11 cellular contexts compared by ENCODE assay signal in genomic region chr11:62105611-62106245, GRCh38. TPM values are rescaled to one million over a fixed set of nuclear protein-coding genes. Genes with fewer than 3 reads are reported as not detected.
DNase-seq lines count a peak whose midpoint lies in the region; ATAC-seq and TF ChIP-seq lines count a peak whose summit lies in the region.
"Had no signal": no experiment of that assay in that cellular context is flagged by ENCODE, and none has a peak within 500 bp of the region (broad histone marks: within the 10 kb centered on the region; RNA-seq: fewer than 3 reads in every experiment).

No MANE protein-coding gene starts in this region.

- peak overlapping the region in 53 of 59 donors; percentile 5 to 88 (median 68) for H3K27ac ChIP-seq in dorsolateral prefrontal cortex
- peak overlapping the region; percentile 31 for H3K27ac ChIP-seq in naive thymus-derived CD4-positive, alpha-beta T cell (ENCODE audit: low read depth, low read length)

- POLR2A ChIA-PET in naive thymus-derived CD4-positive, alpha-beta T cell (lab: Charles Lee), result interaction anchor here (0.6 to 1.5 kb wide), 4 partner anchors 10 to 1197 kb away, joined by 3 to 10 read pairs (median 4); no protein-coding TSS in a partner anchor

- peaks cover under 1% of the 10 kb centered on the region for H3K27me3 Mint-ChIP-seq in stimulated activated naive CD8-positive, alpha-beta T cell treated with anti-CD3 and anti-CD28 coated beads, Interleukin-15, Interleukin-2, amounts not matched to agents 100 ng/mL and 50 ng/mL, for 24 hours
- H3K27me3 Mint-ChIP-seq in naive thymus-derived CD4-positive, alpha-beta T cell, result peaks cover 0 to 13% (median 4%) of the 10 kb centered on the region in 5 donors

- no peak for ATAC-seq in stimulated activated naive CD8-positive, alpha-beta T cell treated with anti-CD3 and anti-CD28 coated beads, Interleukin-15, Interleukin-2, amounts not matched to agents 100 U/mL and 50 U/mL, for 24 hours
- ATAC-seq in naive thymus-derived CD4-positive, alpha-beta T cell, result no peak
- ATAC-seq in GM18873 (IDR thresholded peaks at IDR 0.05; ENCODE audit: low FRiP score, unreplicated experiment), result no peak

- intact Hi-C loops in dorsolateral prefrontal cortex (cut with DNase I), result loop anchor here (5.0 kb wide), 2 partner anchors 288 to 308 kb away; partner anchors contain the start of gene FADS1 (in 1 of the 2)
- intact Hi-C loops in naive thymus-derived CD4-positive, alpha-beta T cell (cut with micrococcal nuclease), result loop anchor here (1.0 to 5.0 kb wide), 5 partner anchors 18 to 423 kb away; partner anchors contain the start of genes DAGLA (in 1 of the 2) and FTH1 (in 1 of the 2)

- H3K36me3 ChIP-seq in naive thymus-derived CD4-positive, alpha-beta T cell (ENCODE audit: control insufficient read depth in 2 of 3, insufficient read depth in 3 of 3, low read length in 3 of 3), result no peaks in the 10 kb centered on the region

- H3K9me3 ChIP-seq in naive thymus-derived CD4-positive, alpha-beta T cell (ENCODE audit: control insufficient read depth in 2 of 3, low read length in 3 of 3), result no peaks in the 10 kb centered on the region

- peak overlapping the region; percentile 30 for H3K4me3 Mint-ChIP-seq in stimulated activated naive CD8-positive, alpha-beta T cell treated with anti-CD3 and anti-CD28 coated beads, Interleukin-15, Interleukin-2, amounts not matched to agents 100 ng/mL and 50 ng/mL, for 24 hours
- H3K4me3 Mint-ChIP-seq in naive thymus-derived CD4-positive, alpha-beta T cell, result peak overlapping the region; percentile 74 to 92 (median 88)
- H3K4me3 Mint-ChIP-seq: activated B cell treated with CpG ODN at 0.5 μM for 24 hours had no signal

- peaks cover 18% of the 10 kb centered on the region for H3K4me1 Mint-ChIP-seq in stimulated activated naive CD8-positive, alpha-beta T cell treated with anti-CD3 and anti-CD28 coated beads, Interleukin-15, Interleukin-2, amounts not matched to agents 100 ng/mL and 50 ng/mL, for 24 hours (ENCODE audit: low read depth)
- peaks cover 4 to 22% (median 14%) of the 10 kb centered on the region in 7 donors for H3K4me1 Mint-ChIP-seq in naive thymus-derived CD4-positive, alpha-beta T cell

- peak overlapping the region in 38 of 59 donors; percentile 0 to 46 (median 27) for H3K4me3 ChIP-seq in dorsolateral prefrontal cortex
- H3K4me3 ChIP-seq in naive thymus-derived CD4-positive, alpha-beta T cell (ENCODE audit: low read length), result peak overlapping the region; percentile 34

- CTCF ChIA-PET in naive thymus-derived CD4-positive, alpha-beta T cell (lab: Charles Lee), result interaction anchor here (0.5 to 4.3 kb wide), 8 partner anchors 10 to 432 kb away, joined by 3 to 71 read pairs (median 4); no protein-coding TSS in a partner anchor

- peaks cover 6 to 7% of the 10 kb centered on the region in 2 donors for H3K4me1 ChIP-seq in naive thymus-derived CD4-positive, alpha-beta T cell (ENCODE audit: control insufficient read depth in 2 of 2, insufficient read depth in 2 of 2, low read length in 2 of 2)

- no peak for DNase-seq in stimulated activated naive CD8-positive, alpha-beta T cell treated with anti-CD3 and anti-CD28 coated beads, Interleukin-15, Interleukin-2, amounts not matched to agents 100 U/mL and 50 U/mL, for 24 hours
- no peak for DNase-seq in dorsolateral prefrontal cortex
- no peak for DNase-seq in naive thymus-derived CD4-positive, alpha-beta T cell
- no peak for DNase-seq in stimulated activated CD4-positive, alpha-beta T cell treated with anti-CD3 and anti-CD28 coated beads, Interleukin-15, amount 100 ng/mL, for 24 hours
- DNase-seq in cerebellum (ENCODE audit: low spot score), result no peak
- no peak for DNase-seq in COR-L47 (lab: John Stamatoyannopoulos, UW)
- DNase-seq: activated B cell treated with CpG ODN at 0.5 μM for 24 hours, DMS153, NCI-H446 had no signal

- peaks cover 6% of the 10 kb centered on the region for H3K9me3 Mint-ChIP-seq in stimulated activated naive CD8-positive, alpha-beta T cell treated with anti-CD3 and anti-CD28 coated beads, Interleukin-15, Interleukin-2, amounts not matched to agents 100 ng/mL and 50 ng/mL, for 24 hours
- H3K9me3 Mint-ChIP-seq in naive thymus-derived CD4-positive, alpha-beta T cell, result no peaks in the 10 kb centered on the region
- H3K9me3 Mint-ChIP-seq: activated B cell treated with CpG ODN at 0.5 μM for 24 hours had no signal

- H3K27me3 ChIP-seq in dorsolateral prefrontal cortex, result no peaks in the 10 kb centered on the region
- H3K27me3 ChIP-seq in naive thymus-derived CD4-positive, alpha-beta T cell (ENCODE audit: control insufficient read depth in 2 of 2, insufficient read depth in 2 of 2, low read length in 2 of 2), result no peaks in the 10 kb centered on the region

- H3K36me3 Mint-ChIP-seq in stimulated activated naive CD8-positive, alpha-beta T cell treated with anti-CD3 and anti-CD28 coated beads, Interleukin-15, Interleukin-2, amounts not matched to agents 100 ng/mL and 50 ng/mL, for 24 hours (ENCODE audit: low read depth), result no peaks in the 10 kb centered on the region
- H3K36me3 Mint-ChIP-seq in naive thymus-derived CD4-positive, alpha-beta T cell, result no peaks in the 10 kb centered on the region

- no peak for TF ChIP-seq CTCF in dorsolateral prefrontal cortex (IDR thresholded peaks at IDR 0.05 in 54 of 56, conservative IDR thresholded peaks at IDR 0.05 in 2 of 56; ENCODE audit: low read depth in 1 of 56, partially characterized antibody in 56 of 56)

- peak overlapping the region; percentile 16 for H3K27ac Mint-ChIP-seq in stimulated activated naive CD8-positive, alpha-beta T cell treated with anti-CD3 and anti-CD28 coated beads, Interleukin-15, Interleukin-2, amounts not matched to agents 100 ng/mL and 50 ng/mL, for 24 hours
- H3K27ac Mint-ChIP-seq in naive thymus-derived CD4-positive, alpha-beta T cell, result peak overlapping the region; percentile 77 to 98 (median 91)
- H3K27ac Mint-ChIP-seq: activated B cell treated with CpG ODN at 0.5 μM for 24 hours had no signal

RNA-seq across cellular contexts. Expression of gene INCENP, which starts 18.1 kb away (rescaled TPM):
- total RNA-seq in dorsolateral prefrontal cortex (10 to 100 TPM; 26.8 to 61.2 (median 41.1) TPM), cerebellum (24.5 TPM)
- 100 to 1,000 TPM in 1 of 5 experiments, 10 to 100 TPM in 4; 18.6 to 124 (median 25.6) TPM for total RNA-seq in naive thymus-derived CD4-positive, alpha-beta T cell
- 1 to 10 TPM; 2.8 to 4.0 TPM for polyA plus RNA-seq in naive thymus-derived CD4-positive, alpha-beta T cell
